In the genomic region with DNA sequence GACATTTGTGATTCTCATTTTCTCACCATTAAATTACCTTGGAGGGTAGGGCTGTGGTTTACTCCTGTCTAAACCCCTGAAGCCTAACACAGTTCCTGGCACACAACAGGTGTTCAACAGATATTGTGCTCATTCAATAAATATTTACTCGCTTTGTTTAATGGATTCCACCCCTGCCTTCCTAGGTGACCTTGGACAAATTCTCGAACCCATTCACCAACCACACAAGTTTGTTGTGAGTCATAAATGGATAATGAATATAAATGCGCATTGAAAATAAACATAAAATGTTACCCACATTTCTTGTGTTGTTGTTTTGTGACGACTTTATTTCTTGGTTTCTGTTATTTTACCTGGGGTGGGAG, we compare ENCODE assay signal across 8 cellular contexts. TPM values are rescaled to one million over a fixed set of nuclear protein-coding genes. Genes with fewer than 3 reads are reported as not detected.
DNase-seq lines count a peak whose midpoint lies in the region; ATAC-seq and TF ChIP-seq lines count a peak whose summit lies in the region.

No MANE protein-coding gene starts in this region.

- H3K4me2 ChIP-seq in PC-3 (ENCODE audit: low read length): peak overlapping the region; percentile 28; the same call in 1 of the 2 replicates

- no TSS peak for BruUV-seq in PC-3 (replicated peaks; lab: Mats Ljungman, UMichigan)

- H3K27ac ChIP-seq in heart right ventricle: peak overlapping the region in 5 of 10 donors; percentile 6 to 90 (median 28)
- H3K27ac ChIP-seq in PC-3 (ENCODE audit: low read length): no peak overlapping the region
- no peak overlapping the region for H3K27ac ChIP-seq in iPS-18a (ENCODE audit: low read length)
- peak overlapping the region in 3 of 4 donors; percentile 75 to 83 (median 81) for H3K27ac ChIP-seq in upper lobe of left lung

- H2AFZ ChIP-seq in PC-3 (ENCODE audit: low read length): no peak overlapping the region

- 22 to 28% methylated on average over 4 of the region's 4 CpGs for WGBS in heart right ventricle, 2 donors
- 24 to 25% methylated on average over 4 of the region's 4 CpGs for WGBS in upper lobe of left lung, 2 donors

- H3K4me3 ChIP-seq in heart right ventricle: peak overlapping the region in 8 of 10 donors; percentile 64 to 99 (median 90)
- peak overlapping the region; percentile 93; the same call in 1 of the 2 replicates for H3K4me3 ChIP-seq in PC-3 (ENCODE audit: low read length)
- peak overlapping the region; percentile 99 for H3K4me3 ChIP-seq in iPS-18a (ENCODE audit: low read length)
- H3K4me3 ChIP-seq in upper lobe of left lung: peak overlapping the region in 3 of 4 donors; percentile 76 to 80 (median 78)

- no peaks in the 10 kb centered on the region for H3K9me2 ChIP-seq in PC-3 (replicated peaks; ENCODE audit: low read length)

- H3K79me2 ChIP-seq in PC-3 (ENCODE audit: low read length): peaks cover 31% of the 10 kb centered on the region

- intact Hi-C loops in heart right ventricle (cut with DNase I) (loop anchor here in 5 of 10 donors (1.0 to 5.0 kb wide), 3 partner anchors 123 to 125 kb away; no protein-coding TSS in a partner anchor), cardiac septum (cut with DNase I) (loop anchor here (1.0 to 2.0 kb wide), 2 partner anchors 10 to 21 kb away; a partner anchor contains a TSS), PC-3 (cut with micrococcal nuclease) (no loop called here)

- H4K20me1 ChIP-seq in PC-3 (ENCODE audit: low read length): no peaks in the 10 kb centered on the region

- CTCF ChIA-PET in PC-3 (lab: Charles Lee): no interaction called here

- H3K36me3 ChIP-seq in heart right ventricle (peaks cover 0 to 46% (median 22%) of the 10 kb centered on the region in 9 donors), PC-3 (ENCODE audit: low read depth, low read length) (peaks cover 17% of the 10 kb centered on the region), iPS-18a (ENCODE audit: control insufficient read depth, low read depth, low read length) (peaks cover 18% of the 10 kb centered on the region), upper lobe of left lung (peaks cover 6 to 33% (median 20%) of the 10 kb centered on the region in 4 donors)

- no peak for TF ChIP-seq EP300 in upper lobe of left lung (IDR thresholded peaks at IDR 0.05)

- TF ChIP-seq CTCF in heart right ventricle (IDR thresholded peaks at IDR 0.05): no peak
- TF ChIP-seq CTCF in PC-3 (conservative IDR thresholded peaks at IDR 0.05; ENCODE audit: low read depth, low read length): no peak
- no peak for TF ChIP-seq CTCF in upper lobe of left lung (IDR thresholded peaks at IDR 0.05)

- H3K27me3 ChIP-seq in heart right ventricle (no peaks in the 10 kb centered on the region), PC-3 (ENCODE audit: low read length) (no peaks in the 10 kb centered on the region), iPS-18a (ENCODE audit: control insufficient read depth, insufficient read depth, low read length) (no peaks in the 10 kb centered on the region), upper lobe of left lung (no peaks in the 10 kb centered on the region)

- peaks cover 0 to 38% (median 17%) of the 10 kb centered on the region in 9 donors for H3K4me1 ChIP-seq in heart right ventricle
- H3K4me1 ChIP-seq in PC-3 (ENCODE audit: insufficient read depth, low read length): peaks cover 6% of the 10 kb centered on the region; the same call in 1 of the 2 replicates
- no peaks in the 10 kb centered on the region for H3K4me1 ChIP-seq in iPS-18a (ENCODE audit: control insufficient read depth, low read depth, low read length)
- peaks cover 20 to 36% (median 28%) of the 10 kb centered on the region in 4 donors for H3K4me1 ChIP-seq in upper lobe of left lung

- POLR2A ChIA-PET in PC-3 (lab: Charles Lee; ENCODE audit: unreplicated experiment): no interaction called here

- ATAC-seq in heart right ventricle: peak in 1 of 8 donors; percentile 3
- no peak for ATAC-seq in PC-3
- ATAC-seq in upper lobe of left lung (ENCODE audit: low FRiP score in 2 of 2): no peak
- no peak for ATAC-seq in GM18858 (IDR thresholded peaks at IDR 0.05; ENCODE audit: unreplicated experiment)

- no peak for DNase-seq in heart right ventricle
- no peak for DNase-seq in cardiac septum (ENCODE audit: low spot score)
- no peak for DNase-seq in PC-3
- DNase-seq in upper lobe of left lung: no peak
- no peak for DNase-seq in stimulated activated CD4-positive, alpha-beta T cell treated with anti-CD3 and anti-CD28 coated beads, Interleukin-2, amount 100 ng/mL, for 48 hours
- DNase-seq in Ammon's horn (ENCODE audit: low spot score): no peak

- no peak overlapping the region for H3K9ac ChIP-seq in PC-3 (ENCODE audit: low read length)
- no peak overlapping the region for H3K9ac ChIP-seq in iPS-18a (ENCODE audit: low read length)

- no peak for TF ChIP-seq POLR2A in upper lobe of left lung (IDR thresholded peaks at IDR 0.05)

- H3F3A ChIP-seq in PC-3 (ENCODE audit: low read length, unreplicated experiment): no peaks in the 10 kb centered on the region

- H3K9me3 ChIP-seq in heart right ventricle: no peaks in the 10 kb centered on the region
- H3K9me3 ChIP-seq in PC-3 (ENCODE audit: low read length): no peaks in the 10 kb centered on the region
- H3K9me3 ChIP-seq in iPS-18a (ENCODE audit: control insufficient read depth, low read depth, low read length): no peaks in the 10 kb centered on the region
- no peaks in the 10 kb centered on the region for H3K9me3 ChIP-seq in upper lobe of left lung

RNA-seq across cellular contexts. Expression of a gene that starts 0.4 kb away (rescaled TPM):
- total RNA-seq in heart right ventricle (10 to 100 TPM; 41.2 to 70.6 (median 52.6) TPM), cardiac septum (47.7 TPM), PC-3 (2014; rRNA removed) (55.8 and 63.0 TPM in 2 replicates), upper lobe of left lung (10 to 100 TPM in 4 of 6 donors, 1 to 10 TPM in 2; 5.0 to 34.0 (median 22.8) TPM)
- 10 to 100 TPM; 22.9 to 58.0 TPM for polyA plus RNA-seq in heart right ventricle

RNA-seq across cellular contexts. Expression of a gene that starts 9.8 kb away (rescaled TPM):
- total RNA-seq in heart right ventricle (1 to 10 TPM; 1.1 to 2.6 (median 1.6) TPM), cardiac septum (1.6 TPM), PC-3 (2014; rRNA removed) (5.4 and 9.3 TPM in 2 replicates), upper lobe of left lung (10 to 100 TPM in 2 of 6 donors, 1 to 10 TPM in 4; 4.2 to 18.3 (median 6.4) TPM)
- polyA plus RNA-seq in heart right ventricle: 1 to 10 TPM; 1.1 to 1.2 TPM

RNA-seq across cellular contexts. Expression of a gene that starts 10.3 kb away (rescaled TPM):
- total RNA-seq in heart right ventricle: 10 to 100 TPM in 2 of 10 donors, 1 to 10 TPM in 8; 5.6 to 15.0 (median 7.9) TPM
- 10 to 100 TPM; 10.9 to 29.4 TPM for polyA plus RNA-seq in heart right ventricle
- total RNA-seq in cardiac septum: 13.3 TPM
- total RNA-seq in PC-3 (2014; rRNA removed): 25.2 and 29.8 TPM in 2 replicates
- 10 to 100 TPM in 4 of 6 donors, 1 to 10 TPM in 2; 1.3 to 30.2 (median 16.9) TPM for total RNA-seq in upper lobe of left lung

RNA-seq across cellular contexts. Expression of a gene that starts 15.3 kb away (rescaled TPM):
- total RNA-seq in heart right ventricle (under 1 TPM in 2 of 10 donors, not detected in 8; 0.81 to 0.95 TPM), cardiac septum (0.24 TPM), PC-3 (2014; rRNA removed) (8.1 and 8.6 TPM in 2 replicates), upper lobe of left lung (1 to 10 TPM in 4 of 6 donors, under 1 TPM in 1, not detected in 1; 0.98 to 5.2 (median 2.5) TPM)
- polyA plus RNA-seq in heart right ventricle: under 1 TPM in 1 of 2 donors, not detected in 1; 0.14 TPM

RNA-seq across cellular contexts. Expression of a gene that starts 27.3 kb away (rescaled TPM):
- 10 to 100 TPM; 11.2 to 15.0 (median 13.3) TPM for total RNA-seq in heart right ventricle
- polyA plus RNA-seq in heart right ventricle: 10 to 100 TPM; 14.5 to 20.7 TPM
- total RNA-seq in cardiac septum: 13.1 TPM
- 9.3 and 13.4 TPM in 2 replicates for total RNA-seq in PC-3 (2014; rRNA removed)
- total RNA-seq in upper lobe of left lung: 10 to 100 TPM; 15.4 to 36.7 (median 21.3) TPM

Comparison
In these comparisons a context has a peak if more than half of its experiments do, and no peak if none do; other contexts are left out.
1. H3K27ac ChIP-seq: peak in upper lobe of left lung (3 of 4); none in PC-3 (single experiment) and iPS-18a (single experiment).
2. Peak in every context shown above with its lines, with median percentiles within 50 percentile points of each other: H3K4me3 ChIP-seq.